10 cellular contexts compared by ENCODE assay signal in the genomic region with DNA sequence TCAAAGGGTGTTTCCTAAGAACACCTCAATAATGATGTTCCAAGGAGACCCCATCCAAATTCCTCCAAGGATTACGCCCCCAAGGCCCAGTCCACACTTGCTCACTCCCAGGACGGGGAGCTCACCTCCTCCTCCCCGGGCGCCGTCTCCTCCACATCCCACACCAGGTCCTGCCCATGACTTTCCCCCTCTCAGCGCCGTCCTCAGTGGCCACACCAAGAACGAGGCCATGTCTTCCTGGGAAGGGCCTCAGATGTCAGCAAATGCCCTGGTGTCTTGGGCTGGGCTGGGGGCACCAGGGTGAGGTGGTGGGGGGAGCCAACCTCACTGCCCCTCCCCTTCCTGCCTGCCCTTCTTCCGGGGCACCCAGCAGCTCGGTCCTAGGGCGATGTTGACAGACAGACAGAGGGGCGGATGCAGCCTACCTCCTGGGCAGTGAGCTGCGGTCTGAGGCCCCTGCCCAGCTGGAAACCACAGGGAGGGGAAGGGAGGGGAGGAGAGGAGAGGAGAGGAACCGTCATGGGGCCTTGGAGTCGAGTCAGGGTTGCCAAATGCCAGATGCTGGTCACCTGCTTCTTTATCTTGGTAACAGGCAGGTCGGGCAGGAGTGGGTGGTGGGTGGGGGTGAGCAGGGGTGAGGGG. TPM values are rescaled to one million over a fixed set of nuclear protein-coding genes. Genes with fewer than 3 reads are reported as not detected.
DNase-seq lines count a peak whose midpoint lies in the region; ATAC-seq and TF ChIP-seq lines count a peak whose summit lies in the region.
"Had no signal": no experiment of that assay in that cellular context is flagged by ENCODE, and none has a peak within 500 bp of the region (broad histone marks: within the 10 kb centered on the region; RNA-seq: fewer than 3 reads in every experiment).

A gene (minus strand): TSS at position 288 of the 642 bp plus-strand sequence. CDS start 110 bp downstream, at position 178.
A gene with protein sequence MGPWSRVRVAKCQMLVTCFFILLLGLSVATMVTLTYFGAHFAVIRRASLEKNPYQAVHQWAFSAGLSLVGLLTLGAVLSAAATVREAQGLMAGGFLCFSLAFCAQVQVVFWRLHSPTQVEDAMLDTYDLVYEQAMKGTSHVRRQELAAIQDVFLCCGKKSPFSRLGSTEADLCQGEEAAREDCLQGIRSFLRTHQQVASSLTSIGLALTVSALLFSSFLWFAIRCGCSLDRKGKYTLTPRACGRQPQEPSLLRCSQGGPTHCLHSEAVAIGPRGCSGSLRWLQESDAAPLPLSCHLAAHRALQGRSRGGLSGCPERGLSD (plus strand): TSS at position 383 of the 642 bp plus-strand sequence. CDS start 137 bp downstream, at position 520.

- H3K4me3 ChIP-seq in choroid plexus epithelial cell (ENCODE audit: low read depth, low read length), result no peak within 1 kb of the TSS
- H3K4me3 ChIP-seq: A549, SK-N-MC had no signal

- TF ChIP-seq CTCF in choroid plexus epithelial cell (conservative IDR thresholded peaks at IDR 0.05; ENCODE audit: low read depth, low read length) (no peak), nephron (IDR thresholded peaks at IDR 0.05; ENCODE audit: unreplicated experiment in 3 of 3) (no peak)

- peak within 1 kb of the TSS; percentile 84 for H3K27ac Mint-ChIP-seq in T-helper 17 cell
- peak within 1 kb of the TSS; percentile 85 to 100 (median 99) for H3K27ac Mint-ChIP-seq in nephron

- ATAC-seq in T-helper 17 cell, result peak; percentile 77
- ATAC-seq: A549 had no signal

- H3K4me1 Mint-ChIP-seq in T-helper 17 cell, result peaks cover 31% of the 10 kb centered on the region
- H3K4me1 Mint-ChIP-seq in nephron, result peaks cover 17% of the 10 kb centered on the region

- DNase-seq in NCI-H1694 treated with DMSO at 0.1 percent for 48 hours (lab: John Stamatoyannopoulos, UW) (peak; percentile 1), NCI-H1694 (lab: John Stamatoyannopoulos, UW) (no peak), T-helper 17 cell (peak; percentile 28 to 53 (median 45)), choroid plexus epithelial cell (ENCODE audit: low read depth) (peak; percentile 60), NCI-H128 (lab: John Stamatoyannopoulos, UW; ENCODE audit: unreplicated experiment) (no peak), NCI-H748 treated with DMSO at 0.1 percent for 48 hours (lab: John Stamatoyannopoulos, UW) (no peak), GOT3 (lab: John Stamatoyannopoulos, UW) (no peak)

- H3K27me3 Mint-ChIP-seq in T-helper 17 cell, result no peaks in the 10 kb centered on the region
- H3K27me3 Mint-ChIP-seq in nephron (ENCODE audit: low read depth), result peaks cover 3% of the 10 kb centered on the region

- no peaks in the 10 kb centered on the region for H3K9me3 ChIP-seq in T-helper 17 cell (ENCODE audit: control insufficient read depth, low read length, poor library complexity, severe bottlenecking)
- H3K9me3 ChIP-seq: A549 had no signal

- no peaks in the 10 kb centered on the region for H3K9me3 Mint-ChIP-seq in nephron

- H3K36me3 Mint-ChIP-seq in T-helper 17 cell (ENCODE audit: low read depth) (peaks cover 3% of the 10 kb centered on the region), nephron (ENCODE audit: low read depth) (no peaks in the 10 kb centered on the region)

- peak within 1 kb of the TSS; percentile 97 for H3K4me3 Mint-ChIP-seq in T-helper 17 cell
- H3K4me3 Mint-ChIP-seq in nephron, result no peak within 1 kb of the TSS

RNA-seq across cellular contexts. Expression of the first gene that starts in this region (rescaled TPM):
- 10 to 100 TPM; 50.1 to 89.1 TPM for total RNA-seq in T-helper 17 cell

RNA-seq across cellular contexts. Expression of the second gene that starts in this region (rescaled TPM):
- 10 to 100 TPM; 65.7 to 93.2 TPM for total RNA-seq in T-helper 17 cell

Comparison
In these comparisons a context has a peak if more than half of its experiments do, and no peak if none do; other contexts are left out.
1. DNase-seq: peak in NCI-H1694 treated with DMSO at 0.1 percent for 48 hours (single experiment), T-helper 17 cell (3 of 3) and choroid plexus epithelial cell (single experiment); none in NCI-H1694 (single experiment), NCI-H128 (single experiment), NCI-H748 treated with DMSO at 0.1 percent for 48 hours (single experiment) and GOT3 (single experiment).